In the genomic region with DNA sequence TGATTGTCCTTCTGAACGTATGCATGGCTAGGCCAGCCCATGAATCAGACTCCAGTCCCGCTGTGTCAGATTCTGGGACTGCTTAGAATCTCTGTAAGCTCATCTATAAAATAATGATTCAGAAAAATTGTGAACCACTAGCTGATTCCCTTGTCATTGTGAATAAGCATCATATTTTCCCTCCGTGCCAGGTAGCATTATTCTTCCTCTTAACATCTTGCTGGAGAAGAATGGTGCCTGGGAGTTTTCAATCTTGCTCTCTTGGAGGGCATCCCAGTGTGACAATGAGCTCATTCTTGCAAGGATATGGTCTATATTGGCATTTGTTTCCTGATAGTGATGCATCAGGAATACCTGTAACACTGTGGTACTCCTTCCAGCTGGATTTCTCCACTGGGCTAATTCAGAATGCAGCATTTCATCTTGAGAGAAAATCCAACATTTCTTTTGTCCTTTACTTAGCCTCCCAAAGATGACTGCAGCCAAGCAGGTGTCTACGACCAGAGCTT, we compare ENCODE assay signal across 23 cellular contexts.
"Had no signal": no experiment of that assay in that cellular context is flagged by ENCODE, and none has a peak within 500 bp of the region (broad histone marks: within the 10 kb centered on the region; RNA-seq: fewer than 3 reads in every experiment).

No MANE protein-coding gene starts in this region.

- H3K27ac ChIP-seq: left ventricle myocardium inferior, ovary, right atrium auricular region, right lobe of liver, testis, thyroid gland, transverse colon, upper lobe of left lung had no signal

- FAIRE-seq: kidney had no signal

- H3K36me3 ChIP-seq: left ventricle myocardium inferior, ovary, right atrium auricular region, right lobe of liver, thyroid gland, transverse colon, upper lobe of left lung had no signal

- H3K4me1 ChIP-seq: right atrium auricular region, testis, thyroid gland, transverse colon had no signal

- H3K4me3 ChIP-seq: left ventricle myocardium inferior, lung, ovary, right atrium auricular region, right lobe of liver, smooth muscle cell, testis, thyroid gland, transverse colon, upper lobe of left lung had no signal

- H3K27me3 ChIP-seq: ovary, right atrium auricular region, right lobe of liver, testis, thyroid gland, transverse colon, upper lobe of left lung had no signal

- H3K4me2 ChIP-seq: smooth muscle cell had no signal

- DNase-seq: hippocampal formation; kidney; left ventricle myocardium inferior; mesendoderm; naive thymus-derived CD4-positive, alpha-beta T cell; ovary; right lobe of liver; stimulated activated CD4-positive, alpha-beta T cell treated with anti-CD3 and anti-CD28 coated beads, Interleukin-1b, Interleukin-23, amount 100 ng/mL, for 48 hours; stimulated activated CD4-positive, alpha-beta T cell treated with anti-CD3 and anti-CD28 coated beads, Interleukin-2, amount 100 ng/mL, for 48 hours; stimulated activated CD4-positive, alpha-beta T cell treated with anti-CD3 and anti-CD28 coated beads, Interleukin-4, amount 100 ng/mL, for 4 hours; stimulated activated CD8-positive, alpha-beta memory T cell treated with anti-CD3 and anti-CD28 coated beads, Interleukin-4, amount 100 ng/mL, for 48 hours; stimulated activated naive CD4-positive, alpha-beta T cell treated with Interleukin-2 at 50 U/mL for 16 hours; stimulated activated naive CD8-positive, alpha-beta T cell treated with anti-CD3 and anti-CD28 coated beads, Interleukin-15, amount 100 ng/mL, for 72 hours; substantia nigra; testis; thyroid gland; transverse colon; upper lobe of left lung had no signal

- H3K9me3 ChIP-seq: ovary, right atrium auricular region, right lobe of liver, testis, thyroid gland, transverse colon, upper lobe of left lung had no signal

- ATAC-seq: naive thymus-derived CD4-positive, alpha-beta T cell; natural killer cell treated with Interleukin-12 subunit alpha and Interleukin-12 subunit beta and Interleukin-15 and Interleukin-18, amount 100 ng/mL, for 72 hours; stimulated activated memory B cell treated with anti-CD40 and anti-IgM and Interleukin-4, amounts not matched to agents 10 μg/mL and 1 μg/mL and 100 μg/mL, for 72 hours; stimulated activated naive CD8-positive, alpha-beta T cell treated with anti-CD3 and anti-CD28 coated beads, Interleukin-15, amount 100 ng/mL, for 72 hours had no signal
